Comparison of ENCODE assay signal across 1 cellular context in the genomic region with DNA sequence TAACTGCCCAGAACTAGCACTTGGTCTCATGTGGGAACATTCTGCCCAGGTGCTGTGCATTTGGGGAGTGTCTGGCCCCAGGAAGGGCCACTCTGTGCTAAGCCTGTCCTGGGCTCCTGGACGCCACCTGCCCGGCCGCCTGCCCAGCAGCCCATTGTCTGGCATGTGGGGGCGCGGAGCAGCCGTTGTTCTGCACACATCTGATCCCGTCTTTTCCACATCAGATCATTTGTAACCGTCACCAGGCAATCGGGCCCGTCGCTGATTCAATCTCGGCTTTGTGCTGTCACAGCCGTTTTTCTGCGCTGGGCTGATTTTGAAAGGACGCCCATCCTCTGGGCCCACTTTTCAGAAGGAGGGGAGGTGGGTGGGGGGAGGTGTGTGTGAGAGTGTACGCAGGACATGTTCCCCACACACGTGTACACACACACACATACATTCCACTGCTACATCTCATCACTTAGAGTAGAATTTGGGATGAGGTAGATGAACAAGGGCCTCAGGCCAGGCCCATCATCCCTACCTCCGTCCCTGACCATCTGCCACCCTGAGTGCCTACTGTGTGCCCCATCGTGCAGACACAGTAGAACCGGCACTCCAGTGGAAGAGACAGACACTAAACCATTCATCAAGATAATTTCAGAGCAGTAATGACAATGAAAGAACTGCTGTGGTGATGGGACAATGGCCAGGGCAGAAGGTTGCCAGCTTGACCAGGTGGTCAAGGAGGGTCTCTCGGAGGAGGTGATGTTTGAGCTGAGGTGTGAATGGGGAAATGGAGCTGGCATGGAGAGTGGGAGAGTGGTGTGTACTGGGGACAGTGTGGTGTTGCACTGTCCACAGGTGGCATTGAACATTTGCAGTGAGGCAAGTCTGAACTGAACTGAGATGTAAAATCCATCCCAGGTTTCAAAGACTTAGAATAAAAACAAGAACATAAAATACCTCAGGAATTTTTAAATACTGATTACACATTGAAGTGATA.
TF ChIP-seq lines count a peak whose summit lies in the region.

No MANE protein-coding gene starts in this region.

TF ChIP-seq in H1, 55 proteins besides CTCF, POLR2A, EP300 and RAD21:
- TF ChIP-seq HDAC6 (IDR thresholded peaks at IDR 0.05; ENCODE audit: low read depth, low read length): no peak
TF ChIP-seq in H1: peak in this region for 0.
